ENCODE assay signal across 8 cellular contexts in the genomic region with DNA sequence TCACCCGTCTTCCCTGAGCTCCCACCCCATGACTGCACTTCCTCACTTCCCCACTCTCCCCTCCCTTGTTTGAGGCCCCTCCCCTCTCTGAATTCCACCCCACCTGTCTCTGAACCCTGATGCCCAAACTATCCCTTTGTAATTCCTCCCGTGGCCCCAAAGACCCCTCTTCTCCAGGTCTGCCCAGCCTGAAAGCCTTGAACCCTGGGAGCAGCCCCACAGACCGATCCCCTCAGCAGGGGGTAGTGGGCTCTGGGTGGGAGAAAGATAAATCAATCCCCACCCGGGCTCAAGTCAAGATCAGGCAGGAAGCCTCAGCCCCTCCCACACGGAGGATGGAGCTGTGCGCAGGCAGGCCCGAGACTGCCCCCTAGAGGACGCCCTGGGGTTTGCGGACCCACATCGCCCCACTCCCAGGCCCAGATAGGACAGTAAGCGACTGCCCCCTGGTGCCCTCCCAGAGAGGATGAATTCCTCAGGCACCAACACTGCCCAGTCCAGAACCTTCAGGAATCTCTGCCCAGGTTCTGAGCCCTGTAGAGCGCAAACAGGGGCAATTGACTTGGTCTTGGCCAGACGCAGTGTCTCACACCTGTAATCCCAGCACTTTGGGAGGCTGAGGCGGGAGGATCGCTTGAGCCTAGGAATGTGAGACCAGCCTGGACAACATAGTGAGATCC. TPM values are rescaled to one million over a fixed set of nuclear protein-coding genes. Genes with fewer than 3 reads are reported as not detected.
DNase-seq lines count a peak whose midpoint lies in the region; ATAC-seq and TF ChIP-seq lines count a peak whose summit lies in the region.

No MANE protein-coding gene starts in this region.

- no peaks in the 10 kb centered on the region for H3K9me3 Mint-ChIP-seq in activated naive CD4-positive, alpha-beta T cell treated with anti-CD3 and anti-CD28 coated beads, Interleukin-2, amount 50 U/mL, for 24 hours
- H3K9me3 Mint-ChIP-seq in progenitor cell of endocrine pancreas (ENCODE audit: low read depth) = no peaks in the 10 kb centered on the region

- intact Hi-C loops in Right ventricle myocardium superior (cut with DNase I) = loop anchor here (1.0 kb wide), 1 partner anchor 23 kb away; no protein-coding TSS in a partner anchor

- ATAC-seq in HG02610 (IDR thresholded peaks at IDR 0.05; ENCODE audit: unreplicated experiment) (peak; percentile 33), Right ventricle myocardium superior (ENCODE audit: poor library complexity) (peak; percentile 74)

- no peaks in the 10 kb centered on the region for H3K36me3 Mint-ChIP-seq in activated naive CD4-positive, alpha-beta T cell treated with anti-CD3 and anti-CD28 coated beads, Interleukin-2, amount 50 U/mL, for 24 hours
- H3K36me3 Mint-ChIP-seq in progenitor cell of endocrine pancreas (ENCODE audit: insufficient read depth) = no peaks in the 10 kb centered on the region

- no peak for TF ChIP-seq CTCF in progenitor cell of endocrine pancreas (IDR thresholded peaks at IDR 0.05; ENCODE audit: unreplicated experiment)

- H3K4me1 Mint-ChIP-seq in activated naive CD4-positive, alpha-beta T cell treated with anti-CD3 and anti-CD28 coated beads, Interleukin-2, amount 50 U/mL, for 24 hours = peaks cover 25% of the 10 kb centered on the region
- peaks cover 14% of the 10 kb centered on the region for H3K4me1 Mint-ChIP-seq in progenitor cell of endocrine pancreas (ENCODE audit: low read depth)

- peak overlapping the region; percentile 17 for H3K27ac Mint-ChIP-seq in activated naive CD4-positive, alpha-beta T cell treated with anti-CD3 and anti-CD28 coated beads, Interleukin-2, amount 50 U/mL, for 24 hours
- peak overlapping the region; percentile 82 for H3K27ac Mint-ChIP-seq in progenitor cell of endocrine pancreas

- H3K4me3 Mint-ChIP-seq in activated naive CD4-positive, alpha-beta T cell treated with anti-CD3 and anti-CD28 coated beads, Interleukin-2, amount 50 U/mL, for 24 hours = no peak overlapping the region
- no peak overlapping the region for H3K4me3 Mint-ChIP-seq in progenitor cell of endocrine pancreas (ENCODE audit: low read depth)

- DNase-seq in GF-D8 (lab: John Stamatoyannopoulos, UW) (peak; percentile 87), NCI-H1417 (lab: John Stamatoyannopoulos, UW) (peak; percentile 83 to 94 (median 94)), SKM-1 treated with dmso at 0.1 percent for 144 hours (lab: John Stamatoyannopoulos, UW; ENCODE audit: unreplicated experiment) (peak; percentile 91), Right ventricle myocardium superior (peak; percentile 98), progenitor cell of endocrine pancreas (ENCODE audit: low spot score, unreplicated experiment) (peak; percentile 96), ureter (ENCODE audit: low spot score) (peak; percentile 98)

- no peaks in the 10 kb centered on the region for H3K27me3 Mint-ChIP-seq in activated naive CD4-positive, alpha-beta T cell treated with anti-CD3 and anti-CD28 coated beads, Interleukin-2, amount 50 U/mL, for 24 hours
- no peaks in the 10 kb centered on the region for H3K27me3 Mint-ChIP-seq in progenitor cell of endocrine pancreas

RNA-seq across cellular contexts. Expression of gene HSPB1, which starts 11.7 kb away (rescaled TPM):
- total RNA-seq in Right ventricle myocardium superior (2,459 TPM), progenitor cell of endocrine pancreas (111 and 118 TPM in 2 replicates), ureter (1,074 TPM)

RNA-seq across cellular contexts. Expression of gene YWHAG, which starts 44.6 kb away (rescaled TPM):
- total RNA-seq in Right ventricle myocardium superior (219 TPM), progenitor cell of endocrine pancreas (132 and 136 TPM in 2 replicates), ureter (99.4 TPM)

Comparison
In these comparisons a context has a peak if more than half of its experiments do, and no peak if none do; other contexts are left out.
1. Peak in every context shown above with its lines: DNase-seq and ATAC-seq.